ENCODE assay signal across 8 cellular contexts in genomic region chr12:120229583-120230325, GRCh38. TPM values are rescaled to one million over a fixed set of nuclear protein-coding genes. Genes with fewer than 3 reads are reported as not detected.
A peak's percentile ranks its signal among the peaks of the same experiment; 100 is the strongest.
DNase-seq lines count a peak whose midpoint lies in the region; ATAC-seq lines count a peak whose summit lies in the region.

No MANE protein-coding gene starts in this region.

- H3K9ac ChIP-seq in GM23248 (peak overlapping the region; percentile 71), rectal smooth muscle tissue (ENCODE audit: low read length) (peak overlapping the region; percentile 11)

- H3K27ac ChIP-seq in GM23248, result peak overlapping the region; percentile 98
- peak overlapping the region; percentile 94 for H3K27ac ChIP-seq in rectal smooth muscle tissue (ENCODE audit: low read depth, low read length)

- peak; percentile 60 for DNase-seq in GM23248
- DNase-seq in SW 1271 (lab: John Stamatoyannopoulos, UW), result peak; percentile 27 to 62
- peak; percentile 17 for DNase-seq in fibroblast of peridontal ligament (ENCODE audit: extremely low read depth)
- DNase-seq in activated CD8-positive, alpha-beta memory T cell treated with anti-CD3 and anti-CD28 coated beads for 24 hours, result no peak

- H3F3A ChIP-seq in GM23248 (ENCODE audit: insufficient read depth), result peaks cover 82% of the 10 kb centered on the region

- peak overlapping the region; percentile 78 for H3K4me2 ChIP-seq in GM23248 (ENCODE audit: unreplicated experiment)

- H3K9me2 ChIP-seq in GM23248 (ENCODE audit: insufficient read depth), result no peaks in the 10 kb centered on the region

- peaks cover 76% of the 10 kb centered on the region for H3K4me1 ChIP-seq in GM23248 (ENCODE audit: insufficient read depth)
- H3K4me1 ChIP-seq in rectal smooth muscle tissue (ENCODE audit: control insufficient read depth, insufficient read depth, low read length), result peaks cover 66% of the 10 kb centered on the region

- H3K27me3 ChIP-seq in GM23248 (replicated peaks; ENCODE audit: insufficient read depth) (no peaks in the 10 kb centered on the region), rectal smooth muscle tissue (ENCODE audit: control insufficient read depth, insufficient read depth, low read length) (no peaks in the 10 kb centered on the region)

- in situ Hi-C loops in GM23248 (cut with MboI), result loop anchor here (10.0 kb wide), 1 partner anchor 45 kb away; no protein-coding TSS in a partner anchor

- H3K4me3 ChIP-seq in GM23248, result peak overlapping the region; percentile 59
- peak overlapping the region; percentile 12 for H3K4me3 ChIP-seq in rectal smooth muscle tissue (ENCODE audit: low read length)

- H3K36me3 ChIP-seq in GM23248 (ENCODE audit: low read depth) (no peaks in the 10 kb centered on the region), rectal smooth muscle tissue (ENCODE audit: control insufficient read depth, insufficient read depth, low read length) (no peaks in the 10 kb centered on the region)

- no peak overlapping the region for H2AFZ ChIP-seq in GM23248

- no peaks in the 10 kb centered on the region for H3K9me3 ChIP-seq in GM23248 (ENCODE audit: low read depth)

- peaks cover 87% of the 10 kb centered on the region for H3K79me2 ChIP-seq in GM23248 (ENCODE audit: insufficient read depth)

- ATAC-seq in HG03097 (IDR thresholded peaks at IDR 0.05; ENCODE audit: low FRiP score, unreplicated experiment) (no peak), HG02798 (IDR thresholded peaks at IDR 0.05; ENCODE audit: poor library complexity, unreplicated experiment) (no peak), HG02981 (IDR thresholded peaks at IDR 0.05; ENCODE audit: unreplicated experiment) (no peak)

- 34 to 38% methylated on average over 10 to 11 of the region's 11 CpGs for WGBS in GM23248 (ENCODE audit: low coverage in 1 of 2, low lambda C conversion rate in 2 of 2, missing lambda C conversion rate in 2 of 2), 2 experiments

- no peaks in the 10 kb centered on the region for H4K20me1 ChIP-seq in GM23248 (ENCODE audit: insufficient read depth)

RNA-seq across cellular contexts. Expression of gene RPLP0, which starts 28.8 kb away (rescaled TPM):
- total RNA-seq in GM23248 (2014; rRNA removed; shearing (Covaris generic)), result 4,120 and 4,786 TPM in 2 replicates
- polyA plus RNA-seq in GM23248 (2016; fragmentation: Nextera tagmentation; extraction: Ambion mirVana), result 1,272 and 1,276 TPM in 2 replicates

RNA-seq across cellular contexts. Expression of gene GCN1, which starts 35.2 kb away (rescaled TPM):
- total RNA-seq in GM23248 (2014; rRNA removed; shearing (Covaris generic)), result 74.8 and 79.7 TPM in 2 replicates
- 24.2 and 24.5 TPM in 2 replicates for polyA plus RNA-seq in GM23248 (2016; fragmentation: Nextera tagmentation; extraction: Ambion mirVana)

RNA-seq across cellular contexts. Expression of gene PXN, which starts 35.8 kb away (rescaled TPM):
- total RNA-seq in GM23248 (2014; rRNA removed; shearing (Covaris generic)), result 63.7 and 87.2 TPM in 2 replicates
- polyA plus RNA-seq in GM23248 (2016; fragmentation: Nextera tagmentation; extraction: Ambion mirVana), result 134 and 135 TPM in 2 replicates
